In genomic region chr17:80260791-80261158, GRCh38 we compare ENCODE assay signal across 8 cellular contexts. TPM values are rescaled to one million over a fixed set of nuclear protein-coding genes. Genes with fewer than 3 reads are reported as not detected.
DNase-seq lines count a peak whose midpoint lies in the region; ATAC-seq and TF ChIP-seq lines count a peak whose summit lies in the region.

Gene RNF213, plus strand, starts transcription at chr17:80260852. Its CDS starts 2,830 bp downstream, at chr17:80263682.

- H3K27ac ChIP-seq in SJCRH30 (peak within 1 kb of the TSS; percentile 63), heart left ventricle (peak within 1 kb of the TSS; percentile 93 to 100 (median 98))

- no peak for TF ChIP-seq CTCF in heart left ventricle (IDR thresholded peaks at IDR 0.05)

- intact Hi-C loops in heart left ventricle (cut with DNase I) (loop anchor here in 8 of 10 donors (2.0 to 10.0 kb wide), 5 partner anchors 38 to 158 kb away; partner anchors contain the start of genes EIF4A3 (in 7 of the 8), GAA (in 2 of the 8), SGSH (in 1 of the 8) and SLC26A11 (in 1 of the 8)), posterior vena cava (cut with DNase I) (loop anchor here in 1 of 2 donors (2.0 kb wide), 1 partner anchor 14 kb away; no protein-coding TSS in a partner anchor)

- H3K4me1 ChIP-seq in SJCRH30, result peaks cover 8% of the 10 kb centered on the region; the same call in 1 of the 2 replicates
- H3K4me1 ChIP-seq in adipocyte (ENCODE audit: control insufficient read depth, insufficient read depth, low read length), result peaks cover 34% of the 10 kb centered on the region
- peaks cover 6 to 58% (median 32%) of the 10 kb centered on the region in 12 donors for H3K4me1 ChIP-seq in heart left ventricle

- H3K9ac ChIP-seq in adipocyte (ENCODE audit: low read length), result peak within 1 kb of the TSS; percentile 98

- peak; percentile 70 for TF ChIP-seq POLR2A in GM10847 (IDR thresholded peaks at IDR 0.05; ENCODE audit: extremely low read depth, insufficient read length)
- TF ChIP-seq POLR2A in heart left ventricle (IDR thresholded peaks at IDR 0.05), result peak; percentile 26 to 87

- 0 to 1% (median 0%) methylated on average over 3 to 52 of the region's 54 CpGs; no CpG with 5 or more reads in 1 of the 4 donors for WGBS in heart left ventricle, 4 donors

- H3K9me3 ChIP-seq in SJCRH30 (replicated peaks) (no peaks in the 10 kb centered on the region), adipocyte (ENCODE audit: control insufficient read depth, low read length) (no peaks in the 10 kb centered on the region), heart left ventricle (no peaks in the 10 kb centered on the region)

- ATAC-seq in HG02970 (IDR thresholded peaks at IDR 0.05; ENCODE audit: low FRiP score, unreplicated experiment) (peak; percentile 36), heart left ventricle (peak in 3 of 4 donors; percentile 17 to 62 (median 56)), GM21576 (IDR thresholded peaks at IDR 0.05; ENCODE audit: unreplicated experiment) (no peak)

- peak; percentile 77 to 81 for DNase-seq in SJCRH30
- peak; percentile 75 for DNase-seq in adipocyte (ENCODE audit: low read depth)
- peak; percentile 56 to 84 (median 73) for DNase-seq in heart left ventricle
- peak; percentile 88 for DNase-seq in posterior vena cava (ENCODE audit: low spot score)
- no peak for DNase-seq in DMS153 (lab: John Stamatoyannopoulos, UW)

- H3K36me3 ChIP-seq in SJCRH30 (no peaks in the 10 kb centered on the region), adipocyte (ENCODE audit: control insufficient read depth, insufficient read depth, low read length, severe bottlenecking) (no peaks in the 10 kb centered on the region), heart left ventricle (peaks cover 0 to 18% (median under 1%) of the 10 kb centered on the region in 9 donors)

- peak within 1 kb of the TSS; percentile 92 for H3K4me3 ChIP-seq in SJCRH30
- peak within 1 kb of the TSS; percentile 92 for H3K4me3 ChIP-seq in adipocyte (ENCODE audit: low read length)
- peak within 1 kb of the TSS; percentile 75 to 99 (median 94) for H3K4me3 ChIP-seq in heart left ventricle

- H3K27me3 ChIP-seq in SJCRH30, result no peaks in the 10 kb centered on the region
- H3K27me3 ChIP-seq in adipocyte (replicated peaks; ENCODE audit: control insufficient read depth, insufficient read depth, low read length), result no peaks in the 10 kb centered on the region
- H3K27me3 ChIP-seq in heart left ventricle, result no peaks in the 10 kb centered on the region

RNA-seq across cellular contexts. Expression of gene RNF213, which starts in this region (rescaled TPM):
- 12.2 and 13.0 TPM in 2 replicates for total RNA-seq in SJCRH30 (2014; rRNA removed; shearing (Covaris generic))
- total RNA-seq in heart left ventricle (100 to 1,000 TPM in 1 of 9 donors, 10 to 100 TPM in 8; 24.2 to 167 (median 32.7) TPM), posterior vena cava (10 to 100 TPM; 98.8 to 99.3 TPM)
- polyA plus RNA-seq in heart left ventricle, result 10 to 100 TPM; 23.1 to 31.4 TPM
